ENCODE assay signal across 11 cellular contexts in the genomic region with DNA sequence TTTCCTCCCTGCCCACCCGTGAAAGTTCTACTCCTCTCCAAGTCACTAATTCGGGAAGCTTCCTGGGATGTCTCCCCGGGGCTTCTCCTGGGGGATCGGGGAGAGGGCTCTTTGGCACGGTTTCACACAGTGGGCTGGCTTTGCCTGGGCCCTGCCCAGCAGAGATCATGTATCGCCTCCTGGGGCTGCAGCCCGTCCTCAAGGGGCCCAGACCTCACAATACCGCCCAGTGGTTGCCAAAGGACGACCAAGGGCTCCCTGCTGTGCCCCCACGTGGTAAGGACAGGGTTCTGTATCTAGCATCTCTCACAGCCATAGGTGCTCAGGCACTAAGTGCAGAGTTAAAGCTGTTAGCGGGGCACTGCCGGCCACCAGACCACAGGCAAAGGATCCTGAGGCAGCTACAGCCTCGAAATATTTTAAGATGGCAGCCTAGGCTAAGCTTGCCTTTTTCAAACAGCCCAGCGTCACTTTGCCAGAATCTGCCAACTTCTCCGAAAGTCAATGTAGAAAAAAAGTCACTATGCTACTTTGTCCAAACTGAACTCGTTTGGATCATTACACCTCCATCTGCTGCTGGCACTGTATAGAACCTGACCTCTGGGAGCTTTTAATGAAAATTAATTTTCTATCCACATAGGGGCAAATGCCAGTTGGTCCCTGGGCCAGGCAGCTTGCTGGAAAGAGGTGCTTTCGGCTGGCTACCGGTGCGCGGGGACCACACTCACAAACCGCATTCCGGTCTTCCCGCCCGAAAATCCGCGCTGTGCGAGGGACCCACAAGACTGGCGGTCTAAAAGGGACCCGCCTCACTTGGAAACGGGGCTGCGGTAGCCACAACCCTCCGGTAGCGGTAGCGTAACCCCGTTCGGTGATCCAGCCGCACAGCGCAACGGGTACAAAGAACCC. TPM values are rescaled to one million over a fixed set of nuclear protein-coding genes. Genes with fewer than 3 reads are reported as not detected.
DNase-seq lines count a peak whose midpoint lies in the region; ATAC-seq and TF ChIP-seq lines count a peak whose summit lies in the region.
"Had no signal": no experiment of that assay in that cellular context is flagged by ENCODE, and none has a peak within 500 bp of the region (broad histone marks: within the 10 kb centered on the region; RNA-seq: fewer than 3 reads in every experiment).

No MANE protein-coding gene starts in this region.

- H3K9me3 Mint-ChIP-seq in brain: peaks cover 3 to 39% (median 17%) of the 10 kb centered on the region in 5 experiments
- no peaks in the 10 kb centered on the region for H3K9me3 Mint-ChIP-seq in naive thymus-derived CD4-positive, alpha-beta T cell
- H3K9me3 Mint-ChIP-seq: dendritic cell treated with granulocyte-macrophage colony-stimulating factor and Interleukin-4, amounts not matched to agents 40 ng/mL and 50 ng/mL, for 4 days had no signal

- intact Hi-C loops in naive thymus-derived CD4-positive, alpha-beta T cell (cut with micrococcal nuclease): no loop called here

- H3K36me3 ChIP-seq in naive thymus-derived CD4-positive, alpha-beta T cell (ENCODE audit: control insufficient read depth in 2 of 3, insufficient read depth in 3 of 3, low read length in 3 of 3): peaks cover 0 to 47% (median 0%) of the 10 kb centered on the region in 3 experiments

- TF ChIP-seq CTCF in brain (conservative IDR thresholded peaks at IDR 0.05): no peak

- peaks cover 92% of the 10 kb centered on the region for H3K36me3 Mint-ChIP-seq in brain
- peaks cover 7 to 36% (median 16%) of the 10 kb centered on the region in 5 donors for H3K36me3 Mint-ChIP-seq in naive thymus-derived CD4-positive, alpha-beta T cell

- peak overlapping the region in 3 of 5 experiments; percentile 85 to 92 (median 90) for H3K4me3 Mint-ChIP-seq in brain
- H3K4me3 Mint-ChIP-seq in naive thymus-derived CD4-positive, alpha-beta T cell: peak overlapping the region in 9 of 10 donors; percentile 33 to 79 (median 68)
- H3K4me3 Mint-ChIP-seq: dendritic cell treated with granulocyte-macrophage colony-stimulating factor and Interleukin-4, amounts not matched to agents 40 ng/mL and 50 ng/mL, for 4 days had no signal

- no peak for ATAC-seq in naive thymus-derived CD4-positive, alpha-beta T cell
- ATAC-seq in HG02798 (IDR thresholded peaks at IDR 0.05; ENCODE audit: poor library complexity, unreplicated experiment): no peak
- no peak for ATAC-seq in GM18517 (IDR thresholded peaks at IDR 0.05; ENCODE audit: unreplicated experiment)
- no peak for ATAC-seq in GM21447 (IDR thresholded peaks at IDR 0.05; ENCODE audit: unreplicated experiment)

- H3K27ac ChIP-seq in naive thymus-derived CD4-positive, alpha-beta T cell (ENCODE audit: low read depth, low read length): no peak overlapping the region

- peaks cover 3% of the 10 kb centered on the region for H3K27me3 Mint-ChIP-seq in brain
- peaks cover 0 to 12% (median 0%) of the 10 kb centered on the region in 5 donors for H3K27me3 Mint-ChIP-seq in naive thymus-derived CD4-positive, alpha-beta T cell

- no peaks in the 10 kb centered on the region for H3K9me3 ChIP-seq in naive thymus-derived CD4-positive, alpha-beta T cell (ENCODE audit: control insufficient read depth in 2 of 3, low read length in 3 of 3)

- POLR2A ChIA-PET in naive thymus-derived CD4-positive, alpha-beta T cell (lab: Charles Lee): interaction anchor here (1.3 kb wide), 1 partner anchor 10 kb away, joined by 4 read pairs; no protein-coding TSS in a partner anchor

- peak; percentile 91 for DNase-seq in DMS53 (lab: John Stamatoyannopoulos, UW)
- DNase-seq in NCI-H146 treated with DMSO at 0.1 percent for 48 hours (lab: John Stamatoyannopoulos, UW; ENCODE audit: unreplicated experiment): peak; percentile 92
- DNase-seq in naive thymus-derived CD4-positive, alpha-beta T cell: no peak
- DNase-seq in central memory CD4-positive, alpha-beta T cell: no peak
- DNase-seq: Kasumi-1 had no signal

- H3K4me1 ChIP-seq in naive thymus-derived CD4-positive, alpha-beta T cell (ENCODE audit: control insufficient read depth in 2 of 2, insufficient read depth in 2 of 2, low read length in 2 of 2): peaks cover 5 to 7% of the 10 kb centered on the region in 2 donors

- H3K27ac Mint-ChIP-seq in brain: peak overlapping the region in 4 of 5 experiments; percentile 53 to 96 (median 78)
- no peak overlapping the region for H3K27ac Mint-ChIP-seq in naive thymus-derived CD4-positive, alpha-beta T cell
- H3K27ac Mint-ChIP-seq: dendritic cell treated with granulocyte-macrophage colony-stimulating factor and Interleukin-4, amounts not matched to agents 40 ng/mL and 50 ng/mL, for 4 days had no signal

- no peak overlapping the region for H3K4me3 ChIP-seq in naive thymus-derived CD4-positive, alpha-beta T cell (ENCODE audit: low read length)
- H3K4me3 ChIP-seq: smooth muscle cell had no signal

- no peaks in the 10 kb centered on the region for H3K27me3 ChIP-seq in naive thymus-derived CD4-positive, alpha-beta T cell (ENCODE audit: control insufficient read depth in 2 of 2, insufficient read depth in 2 of 2, low read length in 2 of 2)

- CTCF ChIA-PET in naive thymus-derived CD4-positive, alpha-beta T cell (lab: Charles Lee): interaction anchor here (0.9 to 1.7 kb wide), 2 partner anchors 11 to 13 kb away, joined by 4 read pairs; no protein-coding TSS in a partner anchor

- peaks cover 87% of the 10 kb centered on the region for H3K4me1 Mint-ChIP-seq in brain
- peaks cover 22 to 61% (median 48%) of the 10 kb centered on the region in 7 donors for H3K4me1 Mint-ChIP-seq in naive thymus-derived CD4-positive, alpha-beta T cell

RNA-seq across cellular contexts. Expression of gene NNAT, which starts 1.3 kb away (rescaled TPM):
- polyA plus RNA-seq in brain (ENCODE audit: insufficient read depth, low read depth, low replicate concordance): 26.3 TPM
- not detected for total RNA-seq in naive thymus-derived CD4-positive, alpha-beta T cell
- not detected for polyA plus RNA-seq in naive thymus-derived CD4-positive, alpha-beta T cell
- total RNA-seq: smooth muscle cell had no signal

RNA-seq across cellular contexts. Expression of gene BLCAP, which starts 7.9 kb away (rescaled TPM):
- polyA plus RNA-seq in brain (ENCODE audit: insufficient read depth, low read depth, low replicate concordance): 201 TPM
- total RNA-seq in naive thymus-derived CD4-positive, alpha-beta T cell: 10 to 100 TPM; 42.1 to 94.7 (median 73.4) TPM
- 10 to 100 TPM; 88.0 to 93.4 TPM for polyA plus RNA-seq in naive thymus-derived CD4-positive, alpha-beta T cell

Comparison
In these comparisons a context has a peak if more than half of its experiments do, and no peak if none do; other contexts are left out.
1. DNase-seq: peak in DMS53 (single experiment) and NCI-H146 treated with DMSO at 0.1 percent for 48 hours (single experiment); none in naive thymus-derived CD4-positive, alpha-beta T cell (0 of 9) and central memory CD4-positive, alpha-beta T cell (single experiment).
2. H3K27ac Mint-ChIP-seq: peak in brain (4 of 5); none in naive thymus-derived CD4-positive, alpha-beta T cell (0 of 9).
3. RNA of gene NNAT, which starts 1.3 kb away (polyA plus RNA-seq): 26.3 TPM in brain (single experiment); not detected in naive thymus-derived CD4-positive, alpha-beta T cell; every median in the first group is over 10 times any median in the second.